In the genomic region with DNA sequence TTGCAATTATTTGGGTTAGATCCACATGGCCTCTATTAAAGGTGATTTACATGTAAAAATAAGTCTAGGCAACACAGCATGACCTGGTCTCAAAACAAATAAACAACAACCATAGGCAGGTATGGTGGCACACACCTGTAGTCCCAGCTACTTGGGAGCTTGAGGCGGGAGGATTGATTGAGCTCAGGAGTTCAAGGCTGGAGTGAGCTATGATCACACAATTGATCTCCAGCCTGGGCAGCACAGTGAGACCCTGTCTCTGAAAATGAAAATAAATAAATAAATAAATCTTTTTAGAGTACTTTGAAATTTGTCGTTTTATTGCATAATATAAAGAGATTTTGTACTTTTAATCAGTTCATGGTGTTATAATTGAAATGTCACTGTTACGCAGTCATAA, we compare ENCODE assay signal across 31 cellular contexts.
"Had no signal": no experiment of that assay in that cellular context is flagged by ENCODE, and none has a peak within 500 bp of the region (broad histone marks: within the 10 kb centered on the region; RNA-seq: fewer than 3 reads in every experiment).

No MANE protein-coding gene starts in this region.

- H3K27ac ChIP-seq: left ventricle myocardium inferior, neural progenitor cell, neutrophil, ovary, right atrium auricular region, skin epidermis, suprapubic skin, thoracic aorta, tibial artery, upper lobe of right lung had no signal

- H3K27me3 ChIP-seq: neural progenitor cell, neutrophil, ovary, right atrium auricular region, suprapubic skin, tibial artery, upper lobe of right lung had no signal

- H3K27me3 Mint-ChIP-seq: naive B cell; progenitor cell of endocrine pancreas; stimulated activated naive CD8-positive, alpha-beta T cell treated with anti-CD3 and anti-CD28 coated beads, Interleukin-15, Interleukin-2, amounts not matched to agents 100 ng/mL and 50 ng/mL, for 24 hours had no signal

- DNase-seq: hypothalamus; immature natural killer cell; kidney; left ventricle myocardium inferior; mesendoderm; naive B cell; natural killer cell; nephron progenitor cell; occipital lobe; ovary; stimulated activated CD4-positive, alpha-beta T cell treated with anti-CD3 and anti-CD28 coated beads, Interleukin-12 subunit alpha, Interleukin-12 subunit beta, amount 100 ng/mL, for 4 hours; stimulated activated CD4-positive, alpha-beta T cell treated with anti-CD3 and anti-CD28 coated beads, Interleukin-15, amount 100 ng/mL, for 24 hours; stimulated activated CD4-positive, alpha-beta T cell treated with anti-CD3 and anti-CD28 coated beads, Interleukin-2, amount 100 ng/mL, for 24 hours; stimulated activated CD4-positive, alpha-beta T cell treated with anti-CD3 and anti-CD28 coated beads, Interleukin-4, amount 100 ng/mL, for 1 hour; stimulated activated naive CD4-positive, alpha-beta T cell; tibial artery; trophoblast cell; upper lobe of right lung had no signal

- H3K4me3 ChIP-seq: left ventricle myocardium inferior, lung, neural progenitor cell, ovary, right atrium auricular region, skin epidermis, suprapubic skin, thoracic aorta, tibial artery, upper lobe of right lung had no signal

- H2AFZ ChIP-seq: neural progenitor cell had no signal

- H3K36me3 ChIP-seq: neural progenitor cell, ovary, right atrium auricular region, thoracic aorta had no signal

- H3K4me1 Mint-ChIP-seq: neural progenitor cell had no signal

- ATAC-seq: natural killer cell, sciatic nerve, upper lobe of right lung had no signal

- H3K4me3 Mint-ChIP-seq: immature natural killer cell; mesothelial cell of epicardium; natural killer cell; nephron progenitor cell; neural progenitor cell; stimulated activated naive CD8-positive, alpha-beta T cell treated with anti-CD3 and anti-CD28 coated beads, Interleukin-15, Interleukin-2, amounts not matched to agents 100 ng/mL and 50 ng/mL, for 24 hours had no signal

- H3K4me1 ChIP-seq: left ventricle myocardium inferior, right atrium auricular region, suprapubic skin, tibial artery, upper lobe of right lung had no signal

- H3K4me2 ChIP-seq: neural progenitor cell had no signal

- H3K9ac ChIP-seq: neural progenitor cell had no signal

- FAIRE-seq: islet of Langerhans, kidney, urothelium cell line had no signal

- H3K36me3 Mint-ChIP-seq: natural killer cell had no signal

- H3K27ac Mint-ChIP-seq: immature natural killer cell; mesothelial cell of epicardium; natural killer cell; nephron progenitor cell; neural progenitor cell; progenitor cell of endocrine pancreas; stimulated activated naive CD8-positive, alpha-beta T cell treated with anti-CD3 and anti-CD28 coated beads, Interleukin-15, Interleukin-2, amounts not matched to agents 100 ng/mL and 50 ng/mL, for 24 hours had no signal

- H3K9me3 Mint-ChIP-seq: immature natural killer cell; mesothelial cell of epicardium; naive B cell; natural killer cell; nephron progenitor cell; neural progenitor cell; stimulated activated naive CD8-positive, alpha-beta T cell treated with anti-CD3 and anti-CD28 coated beads, Interleukin-15, Interleukin-2, amounts not matched to agents 100 ng/mL and 50 ng/mL, for 24 hours had no signal

- H3K9me3 ChIP-seq: left ventricle myocardium inferior, neutrophil, ovary, right atrium auricular region, suprapubic skin, thoracic aorta, tibial artery, upper lobe of right lung had no signal
